In the genomic region with DNA sequence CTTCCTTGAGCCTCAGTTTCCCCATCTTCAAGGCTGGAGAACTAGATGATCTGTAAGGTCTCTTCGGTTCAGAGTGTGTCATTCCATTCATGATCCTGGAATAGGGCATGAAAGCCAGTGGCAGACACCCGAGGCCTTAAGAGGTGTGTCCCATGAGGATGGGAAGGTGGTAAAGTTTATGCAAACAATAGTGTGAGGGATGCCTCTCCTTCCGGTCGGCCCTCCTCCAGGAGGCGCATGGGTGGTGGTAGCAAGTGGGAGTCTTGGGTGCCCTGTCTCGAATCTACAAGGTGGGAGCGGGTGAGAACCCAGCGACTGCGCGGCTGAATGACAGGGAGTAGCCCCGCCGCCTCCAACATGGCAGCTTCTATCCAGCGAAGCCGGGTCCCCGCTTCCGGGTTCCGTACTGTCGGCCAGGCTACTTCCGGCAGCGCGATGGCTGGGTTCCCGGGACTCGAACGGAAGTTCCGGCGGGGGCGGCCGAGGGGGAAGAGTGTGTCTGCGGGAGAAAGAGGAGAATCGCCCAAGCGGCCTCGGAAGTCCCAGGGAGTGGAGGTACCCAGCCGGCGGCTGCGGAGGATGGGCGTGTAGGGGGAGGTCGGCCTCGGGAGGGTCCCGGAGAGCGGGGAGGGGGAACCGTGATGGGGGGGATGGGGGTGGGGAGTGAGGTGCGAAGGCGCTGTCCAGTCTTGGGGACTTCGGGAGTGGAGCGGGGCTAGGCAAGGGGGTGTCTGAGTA, we compare ENCODE assay signal across 8 cellular contexts. TPM values are rescaled to one million over a fixed set of nuclear protein-coding genes. Genes with fewer than 3 reads are reported as not detected.
A peak's percentile ranks its signal among the peaks of the same experiment; 100 is the strongest.
DNase-seq lines count a peak whose midpoint lies in the region; ATAC-seq, FAIRE-seq and TF ChIP-seq lines count a peak whose summit lies in the region.

A gene (plus strand): TSS at position 450 of the 738 bp plus-strand sequence. CDS start 1,538 bp downstream, outside the sequence.

- H3K4me1 ChIP-seq in CD8-positive, alpha-beta T cell (ENCODE audit: insufficient read depth, low read length) = peaks cover 24% of the 10 kb centered on the region
- H3K4me1 ChIP-seq in OCI-LY1 (ENCODE audit: insufficient read depth, low read length, severe bottlenecking) = peaks cover 26% of the 10 kb centered on the region
- H3K4me1 ChIP-seq in endothelial cell of umbilical vein (ENCODE audit: control insufficient read depth, extremely low read depth, insufficient read depth, low read length) = peaks cover 22% of the 10 kb centered on the region

- H4K20me1 ChIP-seq in OCI-LY1 (ENCODE audit: insufficient read depth, low read length) (no peaks in the 10 kb centered on the region), endothelial cell of umbilical vein (replicated peaks; ENCODE audit: control insufficient read depth, extremely low read depth, insufficient read depth, low read length) (no peaks in the 10 kb centered on the region)

- peak within 1 kb of the TSS; percentile 82 for H3K4me2 ChIP-seq in OCI-LY1 (ENCODE audit: low read length)
- H3K4me2 ChIP-seq in endothelial cell of umbilical vein (ENCODE audit: insufficient read depth, low read length) = peak within 1 kb of the TSS; percentile 93

- no peaks in the 10 kb centered on the region for H3K9me3 Mint-ChIP-seq in CD8-positive, alpha-beta T cell

- H3K9me3 ChIP-seq in CD8-positive, alpha-beta T cell (ENCODE audit: low read length) = no peaks in the 10 kb centered on the region
- H3K9me3 ChIP-seq in OCI-LY1 (ENCODE audit: low read length) (no peaks in the 10 kb centered on the region), endothelial cell of umbilical vein (replicated peaks; ENCODE audit: control insufficient read depth, insufficient read depth, low read length) (no peaks in the 10 kb centered on the region)

- H3K79me2 ChIP-seq in OCI-LY1 (ENCODE audit: insufficient read depth, low read length) (peaks cover 6% of the 10 kb centered on the region; the same call in 1 of the 2 replicates), endothelial cell of umbilical vein (ENCODE audit: control insufficient read depth, insufficient read depth, low read length) (peaks cover 24% of the 10 kb centered on the region)

- no peak for FAIRE-seq in HTR-8/SVneo (lab: Jason Lieb, UNC)
- FAIRE-seq in endothelial cell of umbilical vein (lab: Jason Lieb, UNC) = no peak

- H3F3A ChIP-seq in OCI-LY1 (ENCODE audit: insufficient read depth, low read length) = no peaks in the 10 kb centered on the region

- TF ChIP-seq POLR2A in endothelial cell of umbilical vein (IDR thresholded peaks at IDR 0.05; ENCODE audit: low read depth, low read length) = peak; percentile 68

- H3K9ac ChIP-seq in OCI-LY1 (ENCODE audit: low read length) = peak within 1 kb of the TSS; percentile 90
- H3K9ac ChIP-seq in endothelial cell of umbilical vein (replicated peaks; ENCODE audit: extremely low read depth, insufficient read depth, low read length) = peak within 1 kb of the TSS; percentile 88

- H3K4me1 Mint-ChIP-seq in CD8-positive, alpha-beta T cell (ENCODE audit: low read depth) = peaks cover 27% of the 10 kb centered on the region

- no peaks in the 10 kb centered on the region for H3K27me3 Mint-ChIP-seq in CD8-positive, alpha-beta T cell (ENCODE audit: low read depth)

- TSS peak; percentile 96 for BruUV-seq in endothelial cell of umbilical vein (replicated peaks; lab: Mats Ljungman, UMichigan)

- no peaks in the 10 kb centered on the region for H3K27me3 ChIP-seq in CD8-positive, alpha-beta T cell (ENCODE audit: insufficient read depth, low read length)
- no peaks in the 10 kb centered on the region for H3K27me3 ChIP-seq in OCI-LY1 (ENCODE audit: insufficient read depth, low read length)
- no peaks in the 10 kb centered on the region for H3K27me3 ChIP-seq in endothelial cell of umbilical vein (ENCODE audit: control insufficient read depth in 2 of 2, insufficient read depth in 2 of 2, low read length in 2 of 2)

- TF ChIP-seq CTCF in CD8-positive, alpha-beta T cell (IDR thresholded peaks at IDR 0.05) = no peak
- TF ChIP-seq CTCF in OCI-LY1 (IDR thresholded peaks at IDR 0.05; ENCODE audit: low read length) = no peak
- peak in 1 of 2 donors; percentile 8 for TF ChIP-seq CTCF in endothelial cell of umbilical vein (IDR thresholded peaks at IDR 0.05; ENCODE audit: extremely low read depth in 1 of 2, insufficient read depth in 1 of 2, low read depth in 1 of 2, low read length in 2 of 2)

- H2AFZ ChIP-seq in OCI-LY1 (ENCODE audit: low read length) (no peak within 1 kb of the TSS), endothelial cell of umbilical vein (ENCODE audit: low read depth, low read length) (peak within 1 kb of the TSS; percentile 41)

- ATAC-seq in CD8-positive, alpha-beta T cell = peak; percentile 88
- ATAC-seq in GM19452 (IDR thresholded peaks at IDR 0.05; ENCODE audit: unreplicated experiment) = peak; percentile 82

- peak within 1 kb of the TSS; percentile 98 for H3K27ac Mint-ChIP-seq in CD8-positive, alpha-beta T cell

- no peaks in the 10 kb centered on the region for H3K9me1 ChIP-seq in endothelial cell of umbilical vein (replicated peaks; ENCODE audit: control insufficient read depth, extremely low read depth, insufficient read depth, low read length)

- CTCF ChIA-PET in CD8-positive, alpha-beta T cell (lab: Charles Lee) = interaction anchor here (0.6 to 2.1 kb wide), 5 partner anchors 11 to 344 kb away, joined by 3 to 8 read pairs (median 3); no protein-coding TSS in a partner anchor
- CTCF ChIA-PET in endothelial cell of umbilical vein (lab: Charles Lee) = interaction anchor here (1.2 to 3.3 kb wide), 4 partner anchors 11 to 35 kb away, joined by 4 to 22 read pairs (median 5); a partner anchor contains a TSS

- no peaks in the 10 kb centered on the region for H3K9me2 ChIP-seq in OCI-LY1 (ENCODE audit: low read depth, low read length)

- POLR2A ChIA-PET in CD8-positive, alpha-beta T cell (lab: Charles Lee) = interaction anchor here (1.0 to 3.8 kb wide), 5 partner anchors 10 to 138 kb away, joined by 3 to 31 read pairs (median 6); a partner anchor contains a TSS
- POLR2A ChIA-PET in endothelial cell of umbilical vein (lab: Charles Lee) = interaction anchor here (1.7 to 1.8 kb wide), 2 partner anchors 9 to 12 kb away, joined by 7 to 16 read pairs; a partner anchor contains a TSS

- peak; percentile 64 to 89 (median 86) for DNase-seq in CD8-positive, alpha-beta T cell
- DNase-seq in HTR-8/SVneo (ENCODE audit: insufficient read length, low spot score) (peak; percentile 83), activated T-cell treated with anti-CD3 and anti-CD28 coated beads for 1 hour (ENCODE audit: low read depth) (peak; percentile 76), endothelial cell of umbilical vein (ENCODE audit: low read depth, low spot score) (peak; percentile 86), middle frontal gyrus (ENCODE audit: extremely low spot score, low spot score) (peak; percentile 95)
- DNase-seq in stimulated activated CD8-positive, alpha-beta memory T cell treated with anti-CD3 and anti-CD28 coated beads, Interleukin-2, amount 100 ng/mL, for 1 hour (ENCODE audit: low read depth in 2 of 2) = peak; percentile 66 to 74

- peak within 1 kb of the TSS; percentile 72 for H3K4me3 ChIP-seq in CD8-positive, alpha-beta T cell (ENCODE audit: low read depth, low read length)
- H3K4me3 ChIP-seq in OCI-LY1 (ENCODE audit: low read depth, low read length, poor library complexity, severe bottlenecking) (peak within 1 kb of the TSS; percentile 95), endothelial cell of umbilical vein (replicated peaks in 1 of 3; ENCODE audit: insufficient read depth in 1 of 3, low read depth in 1 of 3, low read length in 3 of 3) (peak within 1 kb of the TSS; percentile 77 to 99 (median 95))

- dilution Hi-C loops in endothelial cell of umbilical vein (cut with MboI; ENCODE audit: extremely low pct_ligation_motif_present, low sequenced_read_pairs) = no loop called here

- peaks cover 54% of the 10 kb centered on the region for H3K36me3 Mint-ChIP-seq in CD8-positive, alpha-beta T cell

- intact Hi-C loops in CD8-positive, alpha-beta T cell (cut with DNase I, micrococcal nuclease) = loop anchor here (1.0 kb wide), 2 partner anchors 9 to 13 kb away; a partner anchor contains a TSS
- intact Hi-C loops in endothelial cell of umbilical vein (cut with micrococcal nuclease) = loop anchor here (1.0 to 2.0 kb wide), 3 partner anchors 9 to 18 kb away; a partner anchor contains a TSS

- peaks cover 25% of the 10 kb centered on the region for H3K36me3 ChIP-seq in CD8-positive, alpha-beta T cell (ENCODE audit: insufficient read depth, low read length)
- H3K36me3 ChIP-seq in OCI-LY1 (ENCODE audit: insufficient read depth, low read length) (peaks cover 26% of the 10 kb centered on the region; the same call in 1 of the 2 replicates), endothelial cell of umbilical vein (ENCODE audit: control insufficient read depth in 2 of 2, extremely low read depth in 1 of 2, insufficient read depth in 2 of 2, low read length in 2 of 2) (peaks cover 9 to 27% of the 10 kb centered on the region in 2 experiments)

- H3K27ac ChIP-seq in CD8-positive, alpha-beta T cell (ENCODE audit: low read depth, low read length) = peak within 1 kb of the TSS; percentile 59
- H3K27ac ChIP-seq in OCI-LY1 (ENCODE audit: low read depth, low read length, poor library complexity, severe bottlenecking) (peak within 1 kb of the TSS; percentile 35), endothelial cell of umbilical vein (ENCODE audit: insufficient read depth, low read depth, low read length) (peak within 1 kb of the TSS; percentile 92)

- H3K4me3 Mint-ChIP-seq in CD8-positive, alpha-beta T cell = peak within 1 kb of the TSS; percentile 95

TF ChIP-seq in endothelial cell of umbilical vein, 7 proteins besides CTCF, POLR2A, EP300 and RAD21:
- peak; percentile 85 for TF ChIP-seq POLR2AphosphoS5 (IDR thresholded peaks at IDR 0.05; ENCODE audit: insufficient read depth, low read depth, low read length)
- no peak for TF ChIP-seq JUN (IDR thresholded peaks at IDR 0.05; ENCODE audit: borderline replicate concordance, insufficient read depth, insufficient read length, low read depth)

RNA-seq across cellular contexts. Expression of the gene that starts here (rescaled TPM):
- total RNA-seq in CD8-positive, alpha-beta T cell = 10 to 100 TPM; 39.3 to 40.4 TPM
- 110 TPM in 2 replicates for total RNA-seq in endothelial cell of umbilical vein
- polyA plus RNA-seq in endothelial cell of umbilical vein = 137 and 173 TPM in 2 replicates
- 80.6 and 124 TPM in 2 replicates for polyA plus RNA-seq in endothelial cell of umbilical vein (2011; cell fraction: cytosol; rRNA removed)
- polyA plus RNA-seq in endothelial cell of umbilical vein (2011; cell fraction: nucleus; rRNA removed) = 111 and 136 TPM in 2 replicates
- polyA plus RNA-seq in endothelial cell of umbilical vein (2012) = 84.8 and 94.9 TPM in 2 replicates
- polyA minus RNA-seq in endothelial cell of umbilical vein = 73.8 and 77.9 TPM in 2 replicates
- polyA minus RNA-seq in endothelial cell of umbilical vein (2011; cell fraction: cytosol; rRNA and poly(A)+ RNA removed) = 37.3 TPM
- 23.0 and 28.3 TPM in 2 replicates for polyA minus RNA-seq in endothelial cell of umbilical vein (2011; cell fraction: nucleus; rRNA and poly(A)+ RNA removed)

Comparison
In these comparisons a context has a peak if more than half of its experiments do, and no peak if none do; other contexts are left out.
1. Peak in every context shown above with its lines: DNase-seq, ATAC-seq, H3K4me3 ChIP-seq and H3K27ac ChIP-seq.
2. H3K27ac ChIP-seq: peak in every context shown above with its lines; median percentile 92 in endothelial cell of umbilical vein; 59 in CD8-positive, alpha-beta T cell; 35 in OCI-LY1.